In genomic region chr4:48963042-48963679, GRCh38 we compare ENCODE assay signal across 9 cellular contexts. TPM values are rescaled to one million over a fixed set of nuclear protein-coding genes. Genes with fewer than 3 reads are reported as not detected.
A peak's percentile ranks its signal among the peaks of the same experiment; 100 is the strongest.
DNase-seq lines count a peak whose midpoint lies in the region; ATAC-seq, FAIRE-seq and TF ChIP-seq lines count a peak whose summit lies in the region.
"Had no signal": no experiment of that assay in that cellular context is flagged by ENCODE, and none has a peak within 500 bp of the region (broad histone marks: within the 10 kb centered on the region; RNA-seq: fewer than 3 reads in every experiment).

No MANE protein-coding gene starts in this region.

- no peak overlapping the region for H3K4me3 ChIP-seq in endodermal cell (ENCODE audit: low read length)

- H3K9ac ChIP-seq in endodermal cell (ENCODE audit: extremely low read depth, low read length, poor library complexity, severe bottlenecking) = no peak overlapping the region

- no peaks in the 10 kb centered on the region for H3K36me3 ChIP-seq in endodermal cell (ENCODE audit: control insufficient read depth, insufficient read depth, low read length)

- FAIRE-seq in HTR-8/SVneo (lab: Jason Lieb, UNC) = peak; percentile 81

- no peaks in the 10 kb centered on the region for H3K4me1 ChIP-seq in endodermal cell (ENCODE audit: control insufficient read depth, insufficient read depth, low read length)

- H3K9me3 ChIP-seq in endodermal cell (ENCODE audit: control insufficient read depth, low read length) = no peaks in the 10 kb centered on the region

- DNase-seq in DMS 273 treated with DMSO at 0.1 percent for 48 hours (lab: John Stamatoyannopoulos, UW) (peak; percentile 40), HTR-8/SVneo (ENCODE audit: insufficient read length, low spot score) (peak; percentile 49), NOMO-1 treated with DMSO at 0.1 percent for 48 hours (lab: John Stamatoyannopoulos, UW; ENCODE audit: unreplicated experiment) (peak; percentile 77), endodermal cell (peak; percentile 86), middle frontal gyrus (ENCODE audit: extremely low spot score, low spot score) (peak; percentile 84)
- DNase-seq in activated CD8-positive, alpha-beta memory T cell treated with anti-CD3 and anti-CD28 coated beads for 1 hour (ENCODE audit: extremely low read depth in 1 of 2, low read depth in 1 of 2) = peak; percentile 43 to 51
- peak; percentile 77 for DNase-seq in stimulated activated CD8-positive, alpha-beta memory T cell treated with anti-CD3 and anti-CD28 coated beads, Interleukin-4, amount 100 ng/mL, for 48 hours

- no peak overlapping the region for H3K27ac Mint-ChIP-seq in endodermal cell
- H3K27ac Mint-ChIP-seq: dendritic cell treated with granulocyte-macrophage colony-stimulating factor and Interleukin-4, amounts not matched to agents 40 ng/mL and 50 ng/mL, for 4 days had no signal

- H3K36me3 Mint-ChIP-seq in endodermal cell (ENCODE audit: low read depth) = no peaks in the 10 kb centered on the region

- no peaks in the 10 kb centered on the region for H3K9me3 Mint-ChIP-seq in endodermal cell
- H3K9me3 Mint-ChIP-seq: dendritic cell treated with granulocyte-macrophage colony-stimulating factor and Interleukin-4, amounts not matched to agents 40 ng/mL and 50 ng/mL, for 4 days had no signal

- H3K4me3 Mint-ChIP-seq in endodermal cell = no peak overlapping the region
- H3K4me3 Mint-ChIP-seq: dendritic cell treated with granulocyte-macrophage colony-stimulating factor and Interleukin-4, amounts not matched to agents 40 ng/mL and 50 ng/mL, for 4 days had no signal

- H3K4me1 Mint-ChIP-seq in endodermal cell = peaks cover 10% of the 10 kb centered on the region

- peak; percentile 99 for TF ChIP-seq CTCF in endodermal cell (conservative IDR thresholded peaks at IDR 0.05)

- ATAC-seq in GM21390 (IDR thresholded peaks at IDR 0.05; ENCODE audit: unreplicated experiment) = peak; percentile 94

- 4% methylated on average over 4 of the region's 5 CpGs; no CpG with 5 or more reads in 1 of the 2 experiments for WGBS in endodermal cell (ENCODE audit: insufficient coverage in 1 of 2, insufficient read length in 1 of 2), 2 experiments

- H3K27ac ChIP-seq in endodermal cell (ENCODE audit: low read depth, low read length) = no peak overlapping the region

- peaks cover 32% of the 10 kb centered on the region for H3K27me3 ChIP-seq in endodermal cell (ENCODE audit: control insufficient read depth, insufficient read depth, low read length, poor library complexity, severe bottlenecking)

- peaks cover 30% of the 10 kb centered on the region for H3K27me3 Mint-ChIP-seq in endodermal cell (ENCODE audit: insufficient read depth)

RNA-seq across cellular contexts. Expression of gene CWH43, which starts 22.9 kb away (rescaled TPM):
- not detected for total RNA-seq in endodermal cell
- polyA plus RNA-seq in endodermal cell (2013, experiment 1 of 2) = not detected
- polyA plus RNA-seq in endodermal cell (2013, experiment 2 of 2) = not detected

RNA-seq across cellular contexts. Expression of gene OCIAD2, which starts 56.6 kb away (rescaled TPM):
- 10 to 100 TPM; 65.7 to 73.9 TPM for total RNA-seq in endodermal cell
- polyA plus RNA-seq in endodermal cell (2013, experiment 1 of 2) = 62.5 TPM
- polyA plus RNA-seq in endodermal cell (2013, experiment 2 of 2) = 67.5 TPM
